ENCODE assay signal across 1 cellular context in the genomic region with DNA sequence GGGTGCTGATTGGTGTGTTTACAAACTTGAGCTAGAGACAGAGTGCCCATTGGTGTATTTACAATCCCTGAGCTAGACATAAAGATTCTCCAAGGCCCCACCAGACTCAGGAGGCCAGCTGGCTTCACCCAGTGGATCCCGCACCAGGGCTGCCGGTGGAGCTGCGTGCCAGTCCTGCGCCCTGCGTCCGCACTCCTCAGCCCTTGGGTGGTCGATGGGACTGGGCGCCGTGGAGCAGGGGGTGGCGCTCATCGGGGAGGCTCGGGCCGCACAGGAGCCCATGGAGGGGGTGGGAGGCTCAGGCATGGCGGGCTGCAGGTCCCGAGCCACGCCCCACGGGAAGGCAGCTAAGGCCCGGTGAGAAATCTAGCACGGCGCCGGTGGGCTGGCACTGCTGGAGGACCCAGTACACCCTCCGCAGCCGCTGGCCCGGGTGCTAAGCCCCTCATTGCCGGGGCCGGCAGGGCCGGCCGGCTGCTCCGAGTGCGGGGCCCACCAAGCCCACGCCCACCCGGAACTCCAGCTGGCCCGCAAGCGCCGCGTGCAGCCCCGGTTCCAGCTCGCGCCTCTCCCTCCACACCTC. TPM values are rescaled to one million over a fixed set of nuclear protein-coding genes. Genes with fewer than 3 reads are reported as not detected.
"Had no signal": no experiment of that assay in that cellular context is flagged by ENCODE, and none has a peak within 500 bp of the region (broad histone marks: within the 10 kb centered on the region; RNA-seq: fewer than 3 reads in every experiment).

No MANE protein-coding gene starts in this region.

RNA-seq across cellular contexts. Expression of a gene that starts 29.7 kb away (rescaled TPM):
- total RNA-seq: epithelial cell of proximal tubule had no signal
